1 cellular context compared by ENCODE assay signal in the genomic region with DNA sequence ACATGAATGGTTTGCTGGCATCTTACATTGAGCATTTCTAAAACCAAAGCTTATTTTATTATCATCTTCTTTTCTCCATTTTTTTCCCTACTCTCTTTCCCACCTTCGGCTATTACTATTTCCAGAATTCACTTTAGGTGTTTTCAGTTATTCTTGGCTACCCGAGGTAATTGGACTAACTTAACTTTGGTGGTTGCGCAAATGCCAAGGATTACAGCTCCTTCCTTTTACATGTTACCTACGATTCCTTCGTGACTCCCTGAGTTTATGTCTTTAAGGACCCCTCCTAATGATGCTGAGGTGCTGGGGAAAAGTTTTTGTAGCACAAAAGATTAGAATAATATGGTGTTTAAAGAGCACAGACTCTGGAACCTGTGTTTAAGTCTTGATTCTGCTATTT.
TF ChIP-seq lines count a peak whose summit lies in the region.

No MANE protein-coding gene starts in this region.

TF ChIP-seq in H1, 55 proteins besides CTCF, POLR2A, EP300 and RAD21:
- TF ChIP-seq CEBPB (IDR thresholded peaks at IDR 0.05; ENCODE audit: low read depth, low read length) (peak; percentile 69), KDM4A (IDR thresholded peaks at IDR 0.05; ENCODE audit: low read depth, low read length, severe bottlenecking) (no peak), SIN3A (conservative IDR thresholded peaks at IDR 0.05 in 1 of 2, IDR thresholded peaks at IDR 0.05 in 1 of 2; ENCODE audit: low read depth in 1 of 2, low read length in 2 of 2) (no peak), TBP (IDR thresholded peaks at IDR 0.05; ENCODE audit: low read depth, low read length) (no peak), FOSL1 (IDR thresholded peaks at IDR 0.05; ENCODE audit: insufficient read depth, low read depth, low read length) (no peak), TEAD4 (IDR thresholded peaks at IDR 0.05; ENCODE audit: low read depth, low read length) (no peak)
- TF ChIP-seq, protein P1, sequence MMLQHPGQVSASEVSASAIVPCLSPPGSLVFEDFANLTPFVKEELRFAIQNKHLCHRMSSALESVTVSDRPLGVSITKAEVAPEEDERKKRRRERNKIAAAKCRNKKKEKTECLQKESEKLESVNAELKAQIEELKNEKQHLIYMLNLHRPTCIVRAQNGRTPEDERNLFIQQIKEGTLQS (IDR thresholded peaks at IDR 0.05; ENCODE audit: insufficient read depth, low read depth, low read length): no peak
- TF ChIP-seq, protein P2, sequence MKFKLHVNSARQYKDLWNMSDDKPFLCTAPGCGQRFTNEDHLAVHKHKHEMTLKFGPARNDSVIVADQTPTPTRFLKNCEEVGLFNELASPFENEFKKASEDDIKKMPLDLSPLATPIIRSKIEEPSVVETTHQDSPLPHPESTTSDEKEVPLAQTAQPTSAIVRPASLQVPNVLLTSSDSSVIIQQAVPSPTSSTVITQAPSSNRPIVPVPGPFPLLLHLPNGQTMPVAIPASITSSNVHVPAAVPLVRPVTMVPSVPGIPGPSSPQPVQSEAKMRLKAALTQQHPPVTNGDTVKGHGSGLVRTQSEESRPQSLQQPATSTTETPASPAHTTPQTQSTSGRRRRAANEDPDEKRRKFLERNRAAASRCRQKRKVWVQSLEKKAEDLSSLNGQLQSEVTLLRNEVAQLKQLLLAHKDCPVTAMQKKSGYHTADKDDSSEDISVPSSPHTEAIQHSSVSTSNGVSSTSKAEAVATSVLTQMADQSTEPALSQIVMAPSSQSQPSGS (IDR thresholded peaks at IDR 0.05; ENCODE audit: low read length): no peak
